ENCODE assay signal across 22 cellular contexts in the genomic region with DNA sequence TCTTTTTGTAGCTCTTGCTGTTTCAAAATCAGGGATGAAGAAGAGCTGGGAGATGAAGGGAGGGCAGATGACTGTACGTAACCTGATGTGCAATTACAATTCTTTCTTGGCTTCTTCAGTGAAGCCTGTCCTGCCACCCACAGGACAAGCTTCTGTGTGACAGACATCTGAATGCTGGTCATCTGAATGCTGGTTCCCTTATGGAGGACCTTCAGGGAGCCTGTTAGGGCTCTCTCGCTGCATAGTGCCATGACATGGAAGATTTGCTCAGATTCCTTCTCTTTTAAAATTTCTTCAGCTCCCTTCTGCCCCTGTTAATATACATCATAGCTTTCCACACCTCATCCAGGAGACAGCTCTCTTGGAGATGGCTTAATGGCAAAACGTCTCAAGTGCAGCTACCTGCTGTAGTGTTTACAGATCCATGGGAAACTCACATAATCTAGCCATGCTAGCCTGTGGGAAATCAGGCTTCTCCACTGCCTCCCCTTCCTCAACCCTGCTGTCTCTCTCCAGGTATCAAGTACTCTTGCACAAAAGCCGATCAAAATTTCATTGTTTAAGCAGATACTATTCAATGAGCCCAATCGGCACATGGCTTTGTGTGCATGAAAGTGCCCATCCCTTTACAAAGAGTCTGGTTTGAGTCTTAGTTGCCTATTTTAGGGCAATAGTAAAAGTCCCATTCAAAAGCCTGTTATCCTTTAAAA.
A peak's percentile ranks its signal among the peaks of the same experiment; 100 is the strongest.
DNase-seq lines count a peak whose midpoint lies in the region; ATAC-seq and TF ChIP-seq lines count a peak whose summit lies in the region.
"Had no signal": no experiment of that assay in that cellular context is flagged by ENCODE, and none has a peak within 500 bp of the region (broad histone marks: within the 10 kb centered on the region; RNA-seq: fewer than 3 reads in every experiment).

No MANE protein-coding gene starts in this region.

- H3K4ac ChIP-seq in neuronal stem cell (ENCODE audit: low read length) = no peak overlapping the region

- H3K27me3 ChIP-seq in HUES64 (ENCODE audit: insufficient read depth, low read length) (no peaks in the 10 kb centered on the region), neuronal stem cell (ENCODE audit: control insufficient read depth in 3 of 3, insufficient read depth in 3 of 3, low read depth in 1 of 3, low read length in 3 of 3) (no peaks in the 10 kb centered on the region), thyroid gland (no peaks in the 10 kb centered on the region)
- H3K27me3 ChIP-seq: neutrophil had no signal

- no peaks in the 10 kb centered on the region for H3K79me1 ChIP-seq in neuronal stem cell (ENCODE audit: low read depth, low read length)

- intact Hi-C loops in thyroid gland (cut with DNase I) = no loop called here

- no peak overlapping the region for H2BK120ac ChIP-seq in neuronal stem cell (ENCODE audit: low read depth, low read length)

- H3K18ac ChIP-seq in neuronal stem cell (ENCODE audit: low read length) = no peak overlapping the region

- DNase-seq in NCI-H69 (lab: John Stamatoyannopoulos, UW) (peak; percentile 86), iPS DF 4.7 (ENCODE audit: extremely low read depth, low spot score) (peak; percentile 38), neuronal stem cell (ENCODE audit: low spot score) (no peak), thyroid gland (no peak)
- DNase-seq in stimulated activated naive CD8-positive, alpha-beta T cell treated with anti-CD3 and anti-CD28 coated beads, Interleukin-15, Interleukin-2, amounts not matched to agents 100 U/mL and 50 U/mL, for 24 hours = no peak
- DNase-seq: activated CD4-positive, alpha-beta T cell treated with anti-CD3 and anti-CD28 coated beads, Interleukin-2, amount 10 ng/mL, durations not matched to agents 24 days and 14 days; aorta; CD8-positive, alpha-beta memory T cell; dermis blood vessel endothelial cell; GF-D8; lower lobe of right lung; MG63; NCI-H1436 treated with DMSO at 0.1 percent for 48 hours; NCI-H226; NK-92 treated with Interleukin-12 subunit alpha and Interleukin-12 subunit beta, amount 100 ng/mL, for 24 hours; stimulated activated CD4-positive, alpha-beta T cell treated with anti-CD3 and anti-CD28 coated beads, Interleukin-1b, Interleukin-23, amount 100 ng/mL, for 48 hours; stimulated activated naive CD4-positive, alpha-beta T cell had no signal

- H3K36me3 ChIP-seq in HUES64 (ENCODE audit: insufficient read depth, low read length) (no peaks in the 10 kb centered on the region), neuronal stem cell (replicated peaks in 1 of 2; ENCODE audit: control insufficient read depth in 2 of 2, insufficient read depth in 2 of 2, low read length in 2 of 2) (no peaks in the 10 kb centered on the region), thyroid gland (no peaks in the 10 kb centered on the region)
- H3K36me3 ChIP-seq: lower lobe of right lung, MG63, neutrophil, thoracic aorta had no signal

- no peak for ATAC-seq in HG02840 (IDR thresholded peaks at IDR 0.05; ENCODE audit: low FRiP score, unreplicated experiment)
- no peak for ATAC-seq in stimulated activated naive CD8-positive, alpha-beta T cell treated with anti-CD3 and anti-CD28 coated beads, Interleukin-15, Interleukin-2, amounts not matched to agents 100 U/mL and 50 U/mL, for 24 hours
- ATAC-seq: K562, lower lobe of right lung had no signal

- H2AFZ ChIP-seq in neuronal stem cell (ENCODE audit: low read length) = peak overlapping the region; percentile 59

- H4K91ac ChIP-seq in neuronal stem cell (ENCODE audit: low read depth, low read length, poor library complexity) = no peak overlapping the region

- TF ChIP-seq POLR2A in thyroid gland (IDR thresholded peaks at IDR 0.05) = no peak

- H3K9me3 ChIP-seq in HUES64 (ENCODE audit: insufficient read depth, low read depth, low read length) (peaks cover 3% of the 10 kb centered on the region; the same call in 1 of the 2 replicates), neuronal stem cell (replicated peaks in 1 of 2; ENCODE audit: control insufficient read depth in 2 of 2, insufficient read depth in 1 of 2, low read depth in 1 of 2, low read length in 2 of 2) (peaks cover 0 to 6% of the 10 kb centered on the region in 2 donors), thyroid gland (no peaks in the 10 kb centered on the region)
- H3K9me3 ChIP-seq: lower lobe of right lung, MG63, neutrophil, thoracic aorta had no signal

- no peak overlapping the region for H3K14ac ChIP-seq in neuronal stem cell (ENCODE audit: low read length)

- H3K27ac ChIP-seq in HUES64 (ENCODE audit: low read depth, low read length) (peak overlapping the region; percentile 78), neuronal stem cell (replicated peaks; ENCODE audit: low read length) (no peak overlapping the region), thyroid gland (no peak overlapping the region)
- H3K27ac ChIP-seq: lower lobe of right lung, neutrophil, thoracic aorta had no signal

- H3K9ac ChIP-seq in HUES64 (ENCODE audit: low read depth, low read length) = no peak overlapping the region
- no peak overlapping the region for H3K9ac ChIP-seq in neuronal stem cell (ENCODE audit: low read depth, low read length, poor library complexity)

- H3K23ac ChIP-seq in neuronal stem cell (ENCODE audit: low read depth, low read length, poor library complexity) = no peak overlapping the region

- no peak overlapping the region for H4K8ac ChIP-seq in neuronal stem cell (ENCODE audit: low read depth, low read length)

- 48% methylated on average over 5 of the region's 5 CpGs for WGBS in HUES64
- WGBS in neuronal stem cell (ENCODE audit: extremely low coverage in 2 of 2, insufficient read length in 2 of 2, insufficient replicate concordance in 1 of 2), 2 donors = no CpG with 5 or more reads among the region's 5 CpGs
- 49 to 52% methylated on average over 5 of the region's 5 CpGs for WGBS in thyroid gland, 2 donors

- no peak overlapping the region for H2BK15ac ChIP-seq in neuronal stem cell (ENCODE audit: low read length)

- H3K4me1 ChIP-seq in HUES64 (ENCODE audit: insufficient read depth, low read length) (peaks cover 53% of the 10 kb centered on the region), neuronal stem cell (ENCODE audit: control insufficient read depth in 2 of 2, insufficient read depth in 1 of 2, low read depth in 1 of 2, low read length in 2 of 2) (peaks cover 6 to 18% of the 10 kb centered on the region in 2 donors), thyroid gland (no peaks in the 10 kb centered on the region)
- H3K4me1 ChIP-seq: lower lobe of right lung had no signal

- no peak overlapping the region for H2BK5ac ChIP-seq in neuronal stem cell (ENCODE audit: low read length)

- H3K4me2 ChIP-seq in neuronal stem cell (ENCODE audit: insufficient read depth, low read length, poor library complexity, severe bottlenecking) = no peak overlapping the region

- no peak for TF ChIP-seq CTCF in thyroid gland (IDR thresholded peaks at IDR 0.05)

- H2AK5ac ChIP-seq in neuronal stem cell (ENCODE audit: low read depth, low read length) = no peak overlapping the region

- H3K4me3 ChIP-seq in HUES64 (ENCODE audit: low read length) (no peak overlapping the region), neuronal stem cell (ENCODE audit: low read length in 2 of 2) (no peak overlapping the region), thyroid gland (replicated peaks in 1 of 3) (no peak overlapping the region)
- H3K4me3 ChIP-seq: K562, lower lobe of right lung, MG63, thoracic aorta had no signal

- H2BK12ac ChIP-seq in neuronal stem cell (ENCODE audit: low read length) = no peak overlapping the region

Comparison
In these comparisons a context has a peak if more than half of its experiments do, and no peak if none do; other contexts are left out.
1. DNase-seq: peak in NCI-H69 (single experiment) and iPS DF 4.7 (single experiment); none in neuronal stem cell (single experiment), thyroid gland (0 of 2) and stimulated activated naive CD8-positive, alpha-beta T cell treated with anti-CD3 and anti-CD28 coated beads, Interleukin-15, Interleukin-2, amounts not matched to agents 100 U/mL and 50 U/mL, for 24 hours (single experiment).